In the genomic region with DNA sequence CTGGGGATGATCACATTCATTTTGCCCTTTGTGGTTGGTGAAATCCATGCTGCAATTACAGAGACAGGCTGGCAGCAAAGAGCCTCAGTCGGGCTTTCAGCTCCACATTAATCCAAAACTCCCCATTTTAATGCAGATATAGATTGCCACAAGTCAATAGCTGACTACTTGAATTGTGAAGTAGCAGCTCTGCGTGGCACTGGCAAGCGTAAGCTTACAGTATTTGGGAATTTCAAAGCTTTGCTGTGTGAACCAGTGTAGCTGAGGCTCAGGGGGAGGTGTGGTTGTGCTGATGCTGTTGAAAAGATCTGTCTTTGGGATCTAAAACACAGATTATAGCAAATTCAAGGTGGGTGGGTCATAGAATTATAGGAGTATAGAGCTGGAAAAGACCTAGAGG, we compare ENCODE assay signal across 1 cellular context.
TF ChIP-seq lines count a peak whose summit lies in the region.

No MANE protein-coding gene starts in this region.

TF ChIP-seq in GM23338, 12 proteins besides CTCF, POLR2A, EP300 and RAD21 (continued from another document):
- TF ChIP-seq, protein P1, sequence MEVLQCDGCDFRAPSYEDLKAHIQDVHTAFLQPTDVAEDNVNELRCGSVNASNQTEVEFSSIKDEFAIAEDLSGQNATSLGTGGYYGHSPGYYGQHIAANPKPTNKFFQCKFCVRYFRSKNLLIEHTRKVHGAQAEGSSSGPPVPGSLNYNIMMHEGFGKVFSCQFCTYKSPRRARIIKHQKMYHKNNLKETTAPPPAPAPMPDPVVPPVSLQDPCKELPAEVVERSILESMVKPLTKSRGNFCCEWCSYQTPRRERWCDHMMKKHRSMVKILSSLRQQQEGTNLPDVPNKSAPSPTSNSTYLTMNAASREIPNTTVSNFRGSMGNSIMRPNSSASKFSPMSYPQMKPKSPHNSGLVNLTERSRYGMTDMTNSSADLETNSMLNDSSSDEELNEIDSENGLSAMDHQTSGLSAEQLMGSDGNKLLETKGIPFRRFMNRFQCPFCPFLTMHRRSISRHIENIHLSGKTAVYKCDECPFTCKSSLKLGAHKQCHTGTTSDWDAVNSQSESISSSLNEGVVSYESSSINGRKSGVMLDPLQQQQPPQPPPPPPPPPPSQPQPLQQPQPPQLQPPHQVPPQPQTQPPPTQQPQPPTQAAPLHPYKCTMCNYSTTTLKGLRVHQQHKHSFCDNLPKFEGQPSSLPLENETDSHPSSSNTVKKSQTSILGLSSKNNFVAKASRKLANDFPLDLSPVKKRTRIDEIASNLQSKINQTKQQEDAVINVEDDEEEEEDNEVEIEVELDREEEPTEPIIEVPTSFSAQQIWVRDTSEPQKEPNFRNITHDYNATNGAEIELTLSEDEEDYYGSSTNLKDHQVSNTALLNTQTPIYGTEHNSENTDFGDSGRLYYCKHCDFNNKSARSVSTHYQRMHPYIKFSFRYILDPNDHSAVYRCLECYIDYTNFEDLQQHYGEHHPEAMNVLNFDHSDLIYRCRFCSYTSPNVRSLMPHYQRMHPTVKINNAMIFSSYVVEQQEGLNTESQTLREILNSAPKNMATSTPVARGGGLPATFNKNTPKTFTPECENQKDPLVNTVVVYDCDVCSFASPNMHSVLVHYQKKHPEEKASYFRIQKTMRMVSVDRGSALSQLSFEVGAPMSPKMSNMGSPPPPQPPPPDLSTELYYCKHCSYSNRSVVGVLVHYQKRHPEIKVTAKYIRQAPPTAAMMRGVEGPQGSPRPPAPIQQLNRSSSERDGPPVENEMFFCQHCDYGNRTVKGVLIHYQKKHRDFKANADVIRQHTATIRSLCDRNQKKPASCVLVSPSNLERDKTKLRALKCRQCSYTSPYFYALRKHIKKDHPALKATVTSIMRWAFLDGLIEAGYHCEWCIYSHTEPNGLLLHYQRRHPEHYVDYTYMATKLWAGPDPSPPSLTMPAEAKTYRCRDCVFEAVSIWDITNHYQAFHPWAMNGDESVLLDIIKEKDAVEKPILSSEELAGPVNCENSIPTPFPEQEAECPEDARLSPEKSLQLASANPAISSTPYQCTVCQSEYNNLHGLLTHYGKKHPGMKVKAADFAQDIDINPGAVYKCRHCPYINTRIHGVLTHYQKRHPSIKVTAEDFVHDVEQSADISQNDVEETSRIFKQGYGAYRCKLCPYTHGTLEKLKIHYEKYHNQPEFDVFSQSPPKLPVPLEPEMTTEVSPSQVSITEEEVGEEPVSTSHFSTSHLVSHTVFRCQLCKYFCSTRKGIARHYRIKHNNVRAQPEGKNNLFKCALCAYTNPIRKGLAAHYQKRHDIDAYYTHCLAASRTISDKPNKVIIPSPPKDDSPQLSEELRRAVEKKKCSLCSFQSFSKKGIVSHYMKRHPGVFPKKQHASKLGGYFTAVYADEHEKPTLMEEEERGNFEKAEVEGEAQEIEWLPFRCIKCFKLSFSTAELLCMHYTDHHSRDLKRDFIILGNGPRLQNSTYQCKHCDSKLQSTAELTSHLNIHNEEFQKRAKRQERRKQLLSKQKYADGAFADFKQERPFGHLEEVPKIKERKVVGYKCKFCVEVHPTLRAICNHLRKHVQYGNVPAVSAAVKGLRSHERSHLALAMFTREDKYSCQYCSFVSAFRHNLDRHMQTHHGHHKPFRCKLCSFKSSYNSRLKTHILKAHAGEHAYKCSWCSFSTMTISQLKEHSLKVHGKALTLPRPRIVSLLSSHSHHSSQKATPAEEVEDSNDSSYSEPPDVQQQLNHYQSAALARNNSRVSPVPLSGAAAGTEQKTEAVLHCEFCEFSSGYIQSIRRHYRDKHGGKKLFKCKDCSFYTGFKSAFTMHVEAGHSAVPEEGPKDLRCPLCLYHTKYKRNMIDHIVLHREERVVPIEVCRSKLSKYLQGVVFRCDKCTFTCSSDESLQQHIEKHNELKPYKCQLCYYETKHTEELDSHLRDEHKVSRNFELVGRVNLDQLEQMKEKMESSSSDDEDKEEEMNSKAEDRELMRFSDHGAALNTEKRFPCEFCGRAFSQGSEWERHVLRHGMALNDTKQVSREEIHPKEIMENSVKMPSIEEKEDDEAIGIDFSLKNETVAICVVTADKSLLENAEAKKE (CRISPR knock-in tag; IDR thresholded peaks at IDR 0.05): no peak
- no peak for TF ChIP-seq ZNF114 (CRISPR knock-in tag; IDR thresholded peaks at IDR 0.05)
- TF ChIP-seq EZH2 (IDR thresholded peaks at IDR 0.05; ENCODE audit: low read depth, unreplicated experiment): no peak
- TF ChIP-seq STAT1 (IDR thresholded peaks at IDR 0.05; ENCODE audit: unreplicated experiment): no peak
- TF ChIP-seq, protein P2, sequence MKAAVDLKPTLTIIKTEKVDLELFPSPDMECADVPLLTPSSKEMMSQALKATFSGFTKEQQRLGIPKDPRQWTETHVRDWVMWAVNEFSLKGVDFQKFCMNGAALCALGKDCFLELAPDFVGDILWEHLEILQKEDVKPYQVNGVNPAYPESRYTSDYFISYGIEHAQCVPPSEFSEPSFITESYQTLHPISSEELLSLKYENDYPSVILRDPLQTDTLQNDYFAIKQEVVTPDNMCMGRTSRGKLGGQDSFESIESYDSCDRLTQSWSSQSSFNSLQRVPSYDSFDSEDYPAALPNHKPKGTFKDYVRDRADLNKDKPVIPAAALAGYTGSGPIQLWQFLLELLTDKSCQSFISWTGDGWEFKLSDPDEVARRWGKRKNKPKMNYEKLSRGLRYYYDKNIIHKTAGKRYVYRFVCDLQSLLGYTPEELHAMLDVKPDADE (IDR thresholded peaks at IDR 0.05): no peak
- no peak for TF ChIP-seq POLR2AphosphoS5 (IDR thresholded peaks at IDR 0.05; ENCODE audit: low read depth)
- no peak for TF ChIP-seq CREB1 (CRISPR knock-in tag; IDR thresholded peaks at IDR 0.05; ENCODE audit: low read depth)
- TF ChIP-seq, protein P3, sequence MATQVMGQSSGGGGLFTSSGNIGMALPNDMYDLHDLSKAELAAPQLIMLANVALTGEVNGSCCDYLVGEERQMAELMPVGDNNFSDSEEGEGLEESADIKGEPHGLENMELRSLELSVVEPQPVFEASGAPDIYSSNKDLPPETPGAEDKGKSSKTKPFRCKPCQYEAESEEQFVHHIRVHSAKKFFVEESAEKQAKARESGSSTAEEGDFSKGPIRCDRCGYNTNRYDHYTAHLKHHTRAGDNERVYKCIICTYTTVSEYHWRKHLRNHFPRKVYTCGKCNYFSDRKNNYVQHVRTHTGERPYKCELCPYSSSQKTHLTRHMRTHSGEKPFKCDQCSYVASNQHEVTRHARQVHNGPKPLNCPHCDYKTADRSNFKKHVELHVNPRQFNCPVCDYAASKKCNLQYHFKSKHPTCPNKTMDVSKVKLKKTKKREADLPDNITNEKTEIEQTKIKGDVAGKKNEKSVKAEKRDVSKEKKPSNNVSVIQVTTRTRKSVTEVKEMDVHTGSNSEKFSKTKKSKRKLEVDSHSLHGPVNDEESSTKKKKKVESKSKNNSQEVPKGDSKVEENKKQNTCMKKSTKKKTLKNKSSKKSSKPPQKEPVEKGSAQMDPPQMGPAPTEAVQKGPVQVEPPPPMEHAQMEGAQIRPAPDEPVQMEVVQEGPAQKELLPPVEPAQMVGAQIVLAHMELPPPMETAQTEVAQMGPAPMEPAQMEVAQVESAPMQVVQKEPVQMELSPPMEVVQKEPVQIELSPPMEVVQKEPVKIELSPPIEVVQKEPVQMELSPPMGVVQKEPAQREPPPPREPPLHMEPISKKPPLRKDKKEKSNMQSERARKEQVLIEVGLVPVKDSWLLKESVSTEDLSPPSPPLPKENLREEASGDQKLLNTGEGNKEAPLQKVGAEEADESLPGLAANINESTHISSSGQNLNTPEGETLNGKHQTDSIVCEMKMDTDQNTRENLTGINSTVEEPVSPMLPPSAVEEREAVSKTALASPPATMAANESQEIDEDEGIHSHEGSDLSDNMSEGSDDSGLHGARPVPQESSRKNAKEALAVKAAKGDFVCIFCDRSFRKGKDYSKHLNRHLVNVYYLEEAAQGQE (IDR thresholded peaks at IDR 0.05; ENCODE audit: unreplicated experiment): no peak
- no peak for TF ChIP-seq EZH2phosphoT487 (IDR thresholded peaks at IDR 0.05; ENCODE audit: unreplicated experiment)
- no peak for TF ChIP-seq JUNB (IDR thresholded peaks at IDR 0.05; ENCODE audit: unreplicated experiment)
TF ChIP-seq in GM23338: peak in this region for 0.
